Comparison of ENCODE assay signal across 16 cellular contexts in genomic region chr21:43025636-43026180, GRCh38. TPM values are rescaled to one million over a fixed set of nuclear protein-coding genes. Genes with fewer than 3 reads are reported as not detected.
DNase-seq lines count a peak whose midpoint lies in the region; TF ChIP-seq lines count a peak whose summit lies in the region.
"Had no signal": no experiment of that assay in that cellular context is flagged by ENCODE, and none has a peak within 500 bp of the region (broad histone marks: within the 10 kb centered on the region; RNA-seq: fewer than 3 reads in every experiment).

No MANE protein-coding gene starts in this region.

- no peaks in the 10 kb centered on the region for H3K4me1 ChIP-seq in mesodermal cell (ENCODE audit: control insufficient read depth, insufficient read depth, low read length, poor library complexity, severe bottlenecking)
- H3K4me1 ChIP-seq: foreskin keratinocyte, upper lobe of left lung had no signal

- TF ChIP-seq CTCF in AG04450 (IDR thresholded peaks at IDR 0.05; ENCODE audit: low read depth, low read length) = no peak

- H3K27ac ChIP-seq in AG04450 (ENCODE audit: low read depth, low read length) = peak overlapping the region; percentile 93
- peak overlapping the region; percentile 57 for H3K27ac ChIP-seq in mesodermal cell (ENCODE audit: low read depth, low read length, severe bottlenecking)
- H3K27ac ChIP-seq: foreskin keratinocyte, upper lobe of left lung had no signal

- H3K9me3 ChIP-seq in AG04450 (ENCODE audit: control insufficient read depth, insufficient read depth, low read length) (no peaks in the 10 kb centered on the region; the same call in 1 of the 2 replicates), mesodermal cell (ENCODE audit: control insufficient read depth, low read length) (no peaks in the 10 kb centered on the region)
- H3K9me3 ChIP-seq: upper lobe of left lung had no signal

- H3K4me3 ChIP-seq in AG04450 (ENCODE audit: low read depth, low read length) = no peak overlapping the region
- H3K4me3 ChIP-seq in mesodermal cell (ENCODE audit: extremely low read depth, insufficient read depth, low read length, poor library complexity, severe bottlenecking) = no peak overlapping the region
- H3K4me3 ChIP-seq: upper lobe of left lung had no signal

- H3K27me3 ChIP-seq in AG04450 (ENCODE audit: control insufficient read depth, insufficient read depth, low read length) = no peaks in the 10 kb centered on the region
- H3K27me3 ChIP-seq: foreskin keratinocyte, upper lobe of left lung had no signal

- CTCF ChIA-PET in AG04450 (lab: Charles Lee) = no interaction called here

- no CpG with 5 or more reads among the region's 6 CpGs for WGBS in mesodermal cell (ENCODE audit: insufficient coverage in 2 of 2), 2 experiments

- POLR2A ChIA-PET in AG04450 (lab: Yijun Ruan, JAX) = no interaction called here

- DNase-seq in AG04450 (ENCODE audit: low read depth, low spot score) = peak; percentile 45
- peak; percentile 47 for DNase-seq in HuH-7.5 (ENCODE audit: low spot score)
- peak; percentile 64 for DNase-seq in dedifferentiated amniotic fluid mesenchymal stem cell (ENCODE audit: extremely low spot score)
- DNase-seq in SIG-M5 treated with dmso at 0.1 percent for 504 hours (lab: John Stamatoyannopoulos, UW; ENCODE audit: unreplicated experiment) = no peak
- DNase-seq in activated CD4-positive, alpha-beta T cell treated with anti-CD3 and anti-CD28 coated beads, Interleukin-2, amount 50 U/mL, for 4 hours = no peak
- DNase-seq in cerebellar cortex (ENCODE audit: low spot score) = no peak
- no peak for DNase-seq in occipital lobe (lab: John Stamatoyannopoulos, UW)
- DNase-seq: activated CD4-positive, alpha-beta T cell treated with anti-CD3 and anti-CD28 coated beads, Interleukin-2, amount 10 ng/mL, durations not matched to agents 24 days and 14 days; cerebellar nuclear complex; foreskin keratinocyte; kidney; naive B cell; NCI-H2081; small intestine; upper lobe of left lung had no signal

- H3K36me3 ChIP-seq in mesodermal cell (ENCODE audit: control insufficient read depth, insufficient read depth, low read length) = peaks cover 64% of the 10 kb centered on the region

RNA-seq across cellular contexts. Expression of gene CBS, which starts 49.9 kb away (rescaled TPM):
- polyA plus RNA-seq in AG04450 (2011; rRNA removed) = 41.1 and 42.2 TPM in 2 replicates
- 31.9 and 41.3 TPM in 2 replicates for polyA minus RNA-seq in AG04450 (2011; rRNA and poly(A)+ RNA removed)
- polyA plus RNA-seq in mesodermal cell (2013, experiment 1 of 2) = 88.0 TPM
- 75.3 TPM for polyA plus RNA-seq in mesodermal cell (2013, experiment 2 of 2)
- 68.3 TPM for total RNA-seq in occipital lobe

RNA-seq across cellular contexts. Expression of gene PKNOX1, which starts 51.3 kb away (rescaled TPM):
- 57.4 and 65.6 TPM in 2 replicates for polyA plus RNA-seq in AG04450 (2011; rRNA removed)
- polyA minus RNA-seq in AG04450 (2011; rRNA and poly(A)+ RNA removed) = 27.6 and 40.8 TPM in 2 replicates
- polyA plus RNA-seq in mesodermal cell (2013, experiment 1 of 2) = 24.1 TPM
- polyA plus RNA-seq in mesodermal cell (2013, experiment 2 of 2) = 22.2 TPM
- 18.9 TPM for total RNA-seq in occipital lobe

Comparison
In these comparisons a context has a peak if more than half of its experiments do, and no peak if none do; other contexts are left out.
1. DNase-seq: peak in AG04450 (single experiment), HuH-7.5 (single experiment) and dedifferentiated amniotic fluid mesenchymal stem cell (single experiment); none in SIG-M5 treated with dmso at 0.1 percent for 504 hours (single experiment), activated CD4-positive, alpha-beta T cell treated with anti-CD3 and anti-CD28 coated beads, Interleukin-2, amount 50 U/mL, for 4 hours (0 of 2), cerebellar cortex (single experiment) and occipital lobe (single experiment).